ENCODE assay signal across 9 cellular contexts in genomic region chr13:46571189-46571901, GRCh38. TPM values are rescaled to one million over a fixed set of nuclear protein-coding genes. Genes with fewer than 3 reads are reported as not detected.
DNase-seq lines count a peak whose midpoint lies in the region; ATAC-seq, FAIRE-seq and TF ChIP-seq lines count a peak whose summit lies in the region.
"Had no signal": no experiment of that assay in that cellular context is flagged by ENCODE, and none has a peak within 500 bp of the region (broad histone marks: within the 10 kb centered on the region; RNA-seq: fewer than 3 reads in every experiment).

No MANE protein-coding gene starts in this region.

- H3K27me3 ChIP-seq in SJCRH30 (no peaks in the 10 kb centered on the region), testis (no peaks in the 10 kb centered on the region)

- H3K36me3 Mint-ChIP-seq in HFFc6 (ENCODE audit: low read depth) = peaks cover 5% of the 10 kb centered on the region; the same call in 1 of the 2 replicates

- H3K4me1 Mint-ChIP-seq in HFFc6 (ENCODE audit: low read depth) = peaks cover 64% of the 10 kb centered on the region

- peak overlapping the region; percentile 18 for H3K4me3 ChIP-seq in SJCRH30
- H3K4me3 ChIP-seq in mucosa of descending colon = no peak overlapping the region
- no peak overlapping the region for H3K4me3 ChIP-seq in testis

- no peaks in the 10 kb centered on the region for H3K27me3 Mint-ChIP-seq in HFFc6 (ENCODE audit: insufficient read depth)
- H3K27me3 Mint-ChIP-seq: activated CD4-positive, alpha-beta T cell treated with anti-CD3 and anti-CD28 coated beads, Interleukin-2, amount 10 ng/mL, durations not matched to agents 7 days and 5 days had no signal

- intact Hi-C loops in mucosa of descending colon (cut with DNase I, micrococcal nuclease) (no loop called here), testis (cut with DNase I; ENCODE audit: low total_unique reads) (no loop called here)

- peak; percentile 36 for FAIRE-seq in GM12892 (lab: Jason Lieb, UNC)

- H3K27ac ChIP-seq in SJCRH30 (peak overlapping the region; percentile 94), testis (no peak overlapping the region)

- H3K4me1 ChIP-seq in SJCRH30 = peaks cover 43% of the 10 kb centered on the region
- peaks cover 4% of the 10 kb centered on the region for H3K4me1 ChIP-seq in mucosa of descending colon (ENCODE audit: low read depth)
- peaks cover 22% of the 10 kb centered on the region for H3K4me1 ChIP-seq in testis

- DNase-seq in GM12892 (ENCODE audit: insufficient read length) (no peak), HFFc6 (no peak), SJCRH30 (peak; percentile 76 to 86), mucosa of descending colon (no peak), GDM1 (lab: John Stamatoyannopoulos, UW) (no peak), testis (no peak), OCI-M1 (lab: John Stamatoyannopoulos, UW) (no peak)
- no peak for DNase-seq in stimulated activated CD4-positive, alpha-beta T cell treated with anti-CD3 and anti-CD28 coated beads, Interleukin-2, amount 100 ng/mL, for 48 hours
- DNase-seq: activated CD4-positive, alpha-beta T cell treated with anti-CD3 and anti-CD28 coated beads, Interleukin-2, amount 10 ng/mL, durations not matched to agents 7 days and 5 days had no signal

- no peak for TF ChIP-seq CTCF in HFFc6 (IDR thresholded peaks at IDR 0.05)
- TF ChIP-seq CTCF in mucosa of descending colon (IDR thresholded peaks at IDR 0.05) = no peak
- no peak for TF ChIP-seq CTCF in testis (IDR thresholded peaks at IDR 0.05)

- no peaks in the 10 kb centered on the region for H3K9me3 Mint-ChIP-seq in HFFc6
- H3K9me3 Mint-ChIP-seq: activated CD4-positive, alpha-beta T cell treated with anti-CD3 and anti-CD28 coated beads, Interleukin-2, amount 10 ng/mL, durations not matched to agents 7 days and 5 days had no signal

- 89 to 90% methylated on average over 10 of the region's 10 CpGs for WGBS in testis, 2 donors

- peak overlapping the region; percentile 28; the same call in 1 of the 2 replicates for H3K27ac Mint-ChIP-seq in HFFc6
- H3K27ac Mint-ChIP-seq: activated CD4-positive, alpha-beta T cell treated with anti-CD3 and anti-CD28 coated beads, Interleukin-2, amount 10 ng/mL, durations not matched to agents 7 days and 5 days had no signal

- no peaks in the 10 kb centered on the region for H3K36me3 ChIP-seq in SJCRH30
- no peaks in the 10 kb centered on the region for H3K36me3 ChIP-seq in mucosa of descending colon (ENCODE audit: low read depth)
- H3K36me3 ChIP-seq in testis (ENCODE audit: low read depth, missing control alignments) = no peaks in the 10 kb centered on the region

- H3K9me3 ChIP-seq in SJCRH30 (replicated peaks) = no peaks in the 10 kb centered on the region
- no peaks in the 10 kb centered on the region for H3K9me3 ChIP-seq in mucosa of descending colon
- no peaks in the 10 kb centered on the region for H3K9me3 ChIP-seq in testis

- peak; percentile 44 for ATAC-seq in mucosa of descending colon

- no peak for TF ChIP-seq POLR2A in GM12892 (IDR thresholded peaks at IDR 0.05; ENCODE audit: low read depth, low read length)
- TF ChIP-seq POLR2A in testis (IDR thresholded peaks at IDR 0.05) = no peak

- no peak overlapping the region for H3K4me3 Mint-ChIP-seq in HFFc6
- H3K4me3 Mint-ChIP-seq: activated CD4-positive, alpha-beta T cell treated with anti-CD3 and anti-CD28 coated beads, Interleukin-2, amount 10 ng/mL, durations not matched to agents 7 days and 5 days had no signal

RNA-seq across cellular contexts. Expression of gene LRCH1, which starts 18.4 kb away (rescaled TPM):
- 27.9 TPM for polyA plus RNA-seq in GM12892 (2012; ENCODE audit: missing spikeins)
- 10 to 100 TPM; 11.3 to 13.9 (median 12.5) TPM for total RNA-seq in HFFc6 (2021; fragmentation: NEBNext Ultra II Directional; extraction: Animal tissue kit (Norgen Biotek cat#: 25700))
- 9.2 and 10.9 TPM in 2 replicates for total RNA-seq in SJCRH30 (2014; rRNA removed; shearing (Covaris generic))
- 10 to 100 TPM; 13.4 to 44.1 (median 16.1) TPM for total RNA-seq in mucosa of descending colon
- 10 to 100 TPM; 16.8 to 17.7 TPM for total RNA-seq in testis
- polyA plus RNA-seq in testis (ENCODE audit: insufficient read depth, low read depth, low replicate concordance) = 8.9 TPM

Comparison
In these comparisons a context has a peak if more than half of its experiments do, and no peak if none do; other contexts are left out.
1. DNase-seq: peak in SJCRH30 (2 of 2); none in GM12892 (single experiment), HFFc6 (single experiment), mucosa of descending colon (0 of 3), GDM1 (single experiment), stimulated activated CD4-positive, alpha-beta T cell treated with anti-CD3 and anti-CD28 coated beads, Interleukin-2, amount 100 ng/mL, for 48 hours (0 of 2), testis (single experiment) and OCI-M1 (single experiment).